ENCODE assay signal across 15 cellular contexts in the genomic region with DNA sequence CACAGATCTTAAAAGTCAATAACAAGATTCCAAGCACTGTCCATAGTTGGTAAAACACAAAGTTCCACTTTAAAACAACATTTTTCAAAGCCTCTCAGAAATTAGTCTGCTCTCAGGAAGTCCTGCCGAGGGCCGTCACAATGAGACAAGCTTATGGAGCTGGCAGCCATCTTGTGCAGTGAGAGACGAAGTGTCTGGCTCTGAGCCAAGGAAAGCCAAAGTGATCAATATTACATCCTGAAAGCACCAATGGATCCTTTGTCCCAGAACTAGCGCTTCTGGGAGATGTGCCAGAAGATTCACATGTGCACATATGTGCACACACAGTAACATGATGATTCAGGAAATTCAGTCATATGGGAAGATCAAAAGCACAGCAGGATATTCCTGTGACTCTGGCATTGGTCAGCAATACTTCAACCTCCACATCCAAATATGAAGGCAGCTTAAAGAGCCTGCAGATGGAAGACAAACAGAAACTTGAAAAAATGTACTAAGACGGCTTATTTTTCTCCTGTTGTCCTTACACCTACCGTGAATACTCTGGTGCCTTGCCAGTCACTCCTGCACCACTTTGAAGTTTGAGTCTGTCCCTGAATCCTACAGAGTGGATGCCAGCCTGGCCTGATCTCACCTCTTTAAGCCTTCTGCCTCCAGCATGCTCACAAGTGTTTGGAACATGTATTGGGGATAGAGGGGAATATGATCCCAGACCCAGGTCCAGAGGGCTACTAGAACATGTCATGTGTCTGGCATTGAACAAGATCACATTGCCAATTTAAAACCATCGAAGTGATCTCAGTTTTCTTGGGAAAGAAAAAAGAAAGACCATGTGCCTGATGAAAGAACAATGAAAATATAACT. TPM values are rescaled to one million over a fixed set of nuclear protein-coding genes. Genes with fewer than 3 reads are reported as not detected.
DNase-seq lines count a peak whose midpoint lies in the region; FAIRE-seq and TF ChIP-seq lines count a peak whose summit lies in the region.
"Had no signal": no experiment of that assay in that cellular context is flagged by ENCODE, and none has a peak within 500 bp of the region (broad histone marks: within the 10 kb centered on the region; RNA-seq: fewer than 3 reads in every experiment).

No MANE protein-coding gene starts in this region.

- no TSS peak for BruUV-seq in endothelial cell of umbilical vein (replicated peaks; lab: Mats Ljungman, UMichigan)

- H2AFZ ChIP-seq in endothelial cell of umbilical vein (ENCODE audit: low read depth, low read length) = peak overlapping the region; percentile 24

- no peaks in the 10 kb centered on the region for H3K9me1 ChIP-seq in endothelial cell of umbilical vein (replicated peaks; ENCODE audit: control insufficient read depth, extremely low read depth, insufficient read depth, low read length)

- H3K4me2 ChIP-seq in endothelial cell of umbilical vein (ENCODE audit: insufficient read depth, low read length) = no peak overlapping the region

- no peaks in the 10 kb centered on the region for H3K36me3 Mint-ChIP-seq in activated naive CD4-positive, alpha-beta T cell treated with anti-CD3 and anti-CD28 coated beads for 36 hours (ENCODE audit: low read depth)
- H3K36me3 Mint-ChIP-seq: activated naive CD4-positive, alpha-beta T cell treated with anti-CD3 and anti-CD28 coated beads, Interleukin-2, amount 50 U/mL, for 72 hours; natural killer cell treated with Interleukin-12 subunit alpha and Interleukin-12 subunit beta and Interleukin-15 and Interleukin-18, amount 100 ng/mL, for 72 hours had no signal

- no peaks in the 10 kb centered on the region for H3K9me3 Mint-ChIP-seq in activated naive CD4-positive, alpha-beta T cell treated with anti-CD3 and anti-CD28 coated beads for 36 hours
- H3K9me3 Mint-ChIP-seq: natural killer cell treated with Interleukin-12 subunit alpha and Interleukin-12 subunit beta and Interleukin-15 and Interleukin-18, amount 100 ng/mL, for 72 hours had no signal

- POLR2A ChIA-PET in endothelial cell of umbilical vein (lab: Charles Lee) = no interaction called here

- H3K4me3 Mint-ChIP-seq in activated naive CD4-positive, alpha-beta T cell treated with anti-CD3 and anti-CD28 coated beads for 36 hours = no peak overlapping the region
- H3K4me3 Mint-ChIP-seq: natural killer cell treated with Interleukin-12 subunit alpha and Interleukin-12 subunit beta and Interleukin-15 and Interleukin-18, amount 100 ng/mL, for 72 hours had no signal

- intact Hi-C loops in endothelial cell of umbilical vein (cut with micrococcal nuclease) = no loop called here
- intact Hi-C loops in activated naive CD4-positive, alpha-beta T cell treated with anti-CD3 and anti-CD28 coated beads for 36 hours (cut with micrococcal nuclease) = no loop called here

- no peaks in the 10 kb centered on the region for H3K36me3 ChIP-seq in endothelial cell of umbilical vein (ENCODE audit: control insufficient read depth in 2 of 2, extremely low read depth in 1 of 2, insufficient read depth in 2 of 2, low read length in 2 of 2)
- H3K36me3 ChIP-seq in subcutaneous abdominal adipose tissue (ENCODE audit: control insufficient read depth in 5 of 5, insufficient read depth in 5 of 5, low read length in 5 of 5) = no peaks in the 10 kb centered on the region

- no peak overlapping the region for H3K27ac ChIP-seq in endothelial cell of umbilical vein (ENCODE audit: insufficient read depth, low read depth, low read length)
- H3K27ac ChIP-seq in subcutaneous abdominal adipose tissue (ENCODE audit: low read depth, low read length) = no peak overlapping the region

- H3K79me2 ChIP-seq in endothelial cell of umbilical vein (ENCODE audit: control insufficient read depth, insufficient read depth, low read length) = no peaks in the 10 kb centered on the region

- H3K27me3 Mint-ChIP-seq in activated naive CD4-positive, alpha-beta T cell treated with anti-CD3 and anti-CD28 coated beads for 36 hours (ENCODE audit: low read depth) = peaks cover 9% of the 10 kb centered on the region

- H3K9ac ChIP-seq in endothelial cell of umbilical vein (replicated peaks; ENCODE audit: extremely low read depth, insufficient read depth, low read length) (no peak overlapping the region), subcutaneous abdominal adipose tissue (ENCODE audit: low read length in 5 of 5) (no peak overlapping the region)

- H3K9me3 ChIP-seq in endothelial cell of umbilical vein (replicated peaks; ENCODE audit: control insufficient read depth, insufficient read depth, low read length) (no peaks in the 10 kb centered on the region), subcutaneous abdominal adipose tissue (ENCODE audit: control insufficient read depth in 5 of 5, low read length in 5 of 5) (no peaks in the 10 kb centered on the region)

- no peaks in the 10 kb centered on the region for H3K4me1 Mint-ChIP-seq in activated naive CD4-positive, alpha-beta T cell treated with anti-CD3 and anti-CD28 coated beads for 36 hours (ENCODE audit: low read depth)

- H3K4me1 ChIP-seq in endothelial cell of umbilical vein (ENCODE audit: control insufficient read depth, extremely low read depth, insufficient read depth, low read length) (no peaks in the 10 kb centered on the region), subcutaneous abdominal adipose tissue (ENCODE audit: control insufficient read depth in 5 of 5, insufficient read depth in 5 of 5, low read length in 5 of 5) (peaks cover 0 to 6% (median 3%) of the 10 kb centered on the region in 5 donors)

- H4K20me1 ChIP-seq in endothelial cell of umbilical vein (replicated peaks; ENCODE audit: control insufficient read depth, extremely low read depth, insufficient read depth, low read length) = no peaks in the 10 kb centered on the region

- no peak overlapping the region for H3K4me3 ChIP-seq in endothelial cell of umbilical vein (replicated peaks in 1 of 3; ENCODE audit: insufficient read depth in 1 of 3, low read depth in 1 of 3, low read length in 3 of 3)
- H3K4me3 ChIP-seq in subcutaneous abdominal adipose tissue (ENCODE audit: low read depth in 1 of 5, low read length in 5 of 5) = peak overlapping the region in 3 of 5 donors; percentile 18 to 35 (median 19)

- dilution Hi-C loops in endothelial cell of umbilical vein (cut with MboI; ENCODE audit: extremely low pct_ligation_motif_present, low sequenced_read_pairs) = no loop called here

- H3K27ac Mint-ChIP-seq in activated naive CD4-positive, alpha-beta T cell treated with anti-CD3 and anti-CD28 coated beads for 36 hours = no peak overlapping the region
- H3K27ac Mint-ChIP-seq: activated naive CD4-positive, alpha-beta T cell treated with anti-CD3 and anti-CD28 coated beads, Interleukin-2, amount 50 U/mL, for 72 hours; natural killer cell treated with Interleukin-12 subunit alpha and Interleukin-12 subunit beta and Interleukin-15 and Interleukin-18, amount 100 ng/mL, for 72 hours had no signal

- no peak for TF ChIP-seq POLR2A in endothelial cell of umbilical vein (IDR thresholded peaks at IDR 0.05; ENCODE audit: low read depth, low read length)

- peak; percentile 6 for DNase-seq in NCI-H2227 (lab: John Stamatoyannopoulos, UW; ENCODE audit: unreplicated experiment)
- DNase-seq in NCI-H2227 treated with DMSO at 0.1 percent for 48 hours (lab: John Stamatoyannopoulos, UW) = no peak
- peak; percentile 85 for DNase-seq in NCI-H748 (lab: John Stamatoyannopoulos, UW; ENCODE audit: unreplicated experiment)
- DNase-seq in endothelial cell of umbilical vein (ENCODE audit: low read depth, low spot score) = no peak
- DNase-seq in hepatic stellate cell (ENCODE audit: low spot score) = no peak
- no peak for DNase-seq in activated naive CD4-positive, alpha-beta T cell treated with anti-CD3 and anti-CD28 coated beads for 36 hours
- DNase-seq in NK-92 treated with Interleukin-12 subunit alpha and Interleukin-12 subunit beta, amount 100 ng/mL, for 24 hours (lab: John Stamatoyannopoulos, UW) = no peak
- DNase-seq: ACHN; activated CD4-positive, alpha-beta T cell treated with anti-CD3 and anti-CD28 coated beads, Interleukin-2, amount 50 U/mL, for 4 hours; NCI-H187 treated with DMSO at 0.1 percent for 48 hours; stimulated activated CD4-positive, alpha-beta T cell treated with anti-CD3 and anti-CD28 coated beads, Interleukin-2, amount 100 ng/mL, for 24 hours had no signal

- H3K27me3 ChIP-seq in endothelial cell of umbilical vein (ENCODE audit: control insufficient read depth in 2 of 2, insufficient read depth in 2 of 2, low read length in 2 of 2) (peaks cover 0 to 3% of the 10 kb centered on the region in 2 experiments), subcutaneous abdominal adipose tissue (ENCODE audit: control insufficient read depth in 5 of 5, insufficient read depth in 4 of 5, low read length in 5 of 5) (no peaks in the 10 kb centered on the region)

- CTCF ChIA-PET in endothelial cell of umbilical vein (lab: Charles Lee) = no interaction called here
- CTCF ChIA-PET in activated naive CD4-positive, alpha-beta T cell treated with anti-CD3 and anti-CD28 coated beads for 36 hours (lab: Charles Lee) = no interaction called here

- no peak for FAIRE-seq in endothelial cell of umbilical vein (lab: Jason Lieb, UNC)
- FAIRE-seq: G401.6 had no signal

- TF ChIP-seq CTCF in endothelial cell of umbilical vein (IDR thresholded peaks at IDR 0.05; ENCODE audit: extremely low read depth in 1 of 2, insufficient read depth in 1 of 2, low read depth in 1 of 2, low read length in 2 of 2) = no peak

TF ChIP-seq in endothelial cell of umbilical vein, 7 proteins besides CTCF, POLR2A, EP300 and RAD21:
- TF ChIP-seq POLR2AphosphoS5 (IDR thresholded peaks at IDR 0.05; ENCODE audit: insufficient read depth, low read depth, low read length) (no peak), EZH2 (IDR thresholded peaks at IDR 0.05; ENCODE audit: borderline replicate concordance, low read depth, low read length, severe bottlenecking) (no peak), JUN (IDR thresholded peaks at IDR 0.05; ENCODE audit: borderline replicate concordance, insufficient read depth, insufficient read length, low read depth) (no peak)

RNA-seq across cellular contexts. Expression of gene PRRX1, which starts 44.5 kb away (rescaled TPM):
- not detected in 2 replicates for total RNA-seq in endothelial cell of umbilical vein
- polyA plus RNA-seq in endothelial cell of umbilical vein = 0.03 TPM in 1 of 2 replicates, not detected in the other
- 0.01 TPM in 1 of 2 replicates, not detected in the other for polyA plus RNA-seq in endothelial cell of umbilical vein (2011; cell fraction: cytosol; rRNA removed)
- polyA plus RNA-seq in endothelial cell of umbilical vein (2011; cell fraction: nucleus; rRNA removed) = not detected in 2 replicates
- 0.40 TPM in 1 of 2 replicates, not detected in the other for polyA plus RNA-seq in endothelial cell of umbilical vein (2012)
- not detected in 2 replicates for polyA minus RNA-seq in endothelial cell of umbilical vein
- polyA minus RNA-seq in endothelial cell of umbilical vein (2011; cell fraction: cytosol; rRNA and poly(A)+ RNA removed) = not detected
- not detected in 2 replicates for polyA minus RNA-seq in endothelial cell of umbilical vein (2011; cell fraction: nucleus; rRNA and poly(A)+ RNA removed)
- not detected for total RNA-seq in activated naive CD4-positive, alpha-beta T cell treated with anti-CD3 and anti-CD28 coated beads for 36 hours
- total RNA-seq: activated naive CD4-positive, alpha-beta T cell treated with anti-CD3 and anti-CD28 coated beads, Interleukin-2, amount 50 U/mL, for 72 hours; natural killer cell treated with Interleukin-12 subunit alpha and Interleukin-12 subunit beta and Interleukin-15 and Interleukin-18, amount 100 ng/mL, for 72 hours had no signal

Comparison
In these comparisons a context has a peak if more than half of its experiments do, and no peak if none do; other contexts are left out.
1. DNase-seq: peak in NCI-H2227 (single experiment) and NCI-H748 (single experiment); none in NCI-H2227 treated with DMSO at 0.1 percent for 48 hours (single experiment), endothelial cell of umbilical vein (single experiment), hepatic stellate cell (single experiment), activated naive CD4-positive, alpha-beta T cell treated with anti-CD3 and anti-CD28 coated beads for 36 hours (single experiment) and NK-92 treated with Interleukin-12 subunit alpha and Interleukin-12 subunit beta, amount 100 ng/mL, for 24 hours (single experiment).
2. H3K4me3 ChIP-seq: peak in subcutaneous abdominal adipose tissue (3 of 5); none in endothelial cell of umbilical vein (0 of 3).